In the genomic region with DNA sequence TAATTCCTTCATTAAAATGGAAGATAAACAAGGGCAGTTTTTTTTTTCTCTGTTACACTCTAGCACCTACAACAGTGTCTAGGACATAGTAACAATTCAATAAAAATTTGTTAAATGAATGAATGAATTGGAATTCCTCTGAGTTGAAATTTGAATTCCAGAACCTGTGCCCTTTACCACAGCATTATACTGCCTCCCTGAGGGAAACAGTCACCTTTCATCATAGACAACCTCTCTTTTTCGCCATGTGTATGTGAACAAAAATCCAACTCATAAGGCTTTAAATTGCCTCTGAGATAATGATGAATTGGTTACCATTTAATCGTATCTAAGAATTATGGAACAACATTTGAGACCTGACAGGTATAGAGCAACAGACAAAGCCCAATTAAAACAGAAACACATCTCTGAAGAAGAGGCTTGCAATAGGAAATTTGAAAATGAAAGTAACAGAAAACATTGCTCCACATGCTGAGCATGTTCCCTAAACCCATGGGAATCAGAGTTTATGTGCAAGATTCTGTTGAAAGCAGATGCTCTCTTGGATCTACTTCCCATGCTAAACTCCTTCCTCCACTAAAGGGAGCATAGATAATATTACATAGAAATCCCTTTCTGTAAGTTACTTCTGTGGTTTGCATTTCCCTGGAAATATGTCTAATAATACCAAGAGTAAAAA, we compare ENCODE assay signal across 18 cellular contexts.
DNase-seq lines count a peak whose midpoint lies in the region; ATAC-seq and TF ChIP-seq lines count a peak whose summit lies in the region.
"Had no signal": no experiment of that assay in that cellular context is flagged by ENCODE, and none has a peak within 500 bp of the region (broad histone marks: within the 10 kb centered on the region; RNA-seq: fewer than 3 reads in every experiment).

No MANE protein-coding gene starts in this region.

- H2BK5ac ChIP-seq in IMR-90 (ENCODE audit: low read depth, low read length, poor library complexity, severe bottlenecking): no peak overlapping the region

- H3K4me3 ChIP-seq in IMR-90 (ENCODE audit: insufficient read depth, low read depth, low read length): no peak overlapping the region
- no peak overlapping the region for H3K4me3 ChIP-seq in astrocyte of the cerebellum (ENCODE audit: low read depth, low read length)
- no peak overlapping the region for H3K4me3 ChIP-seq in hepatocyte
- H3K4me3 ChIP-seq in body of pancreas: no peak overlapping the region
- no peak overlapping the region for H3K4me3 ChIP-seq in right lobe of liver
- H3K4me3 ChIP-seq: esophagus muscularis mucosa, HAP-1 had no signal

- no peak overlapping the region for H2AK5ac ChIP-seq in IMR-90 (ENCODE audit: low read depth, low read length)

- POLR2A ChIA-PET in IMR-90 (lab: Charles Lee; ENCODE audit: unreplicated experiment): no interaction called here

- H2AFZ ChIP-seq in IMR-90 (replicated peaks; ENCODE audit: low read length, poor library complexity) (no peak overlapping the region), hepatocyte (no peak overlapping the region)

- no peak overlapping the region for H3K27ac ChIP-seq in IMR-90 (ENCODE audit: insufficient read depth, low read length)
- no peak overlapping the region for H3K27ac ChIP-seq in hepatocyte
- no peak overlapping the region for H3K27ac ChIP-seq in body of pancreas
- no peak overlapping the region for H3K27ac ChIP-seq in right lobe of liver
- H3K27ac ChIP-seq: esophagus muscularis mucosa had no signal

- ATAC-seq in IMR-90 (ENCODE audit: low read depth): no peak
- no peak for ATAC-seq in body of pancreas
- ATAC-seq in right lobe of liver: no peak
- ATAC-seq: left ventricle myocardium superior; naive thymus-derived CD4-positive, alpha-beta T cell had no signal

- H3K79me2 ChIP-seq in hepatocyte: no peaks in the 10 kb centered on the region

- no peak for TF ChIP-seq POLR2A in IMR-90 (IDR thresholded peaks at IDR 0.05; ENCODE audit: low read depth, low read length)
- TF ChIP-seq POLR2A in body of pancreas (IDR thresholded peaks at IDR 0.05): no peak
- TF ChIP-seq POLR2A in right lobe of liver (IDR thresholded peaks at IDR 0.05): no peak

- peak overlapping the region; percentile 56; the same call in 1 of the 2 replicates for H3K4me2 ChIP-seq in IMR-90 (ENCODE audit: low read depth, low read length)
- H3K4me2 ChIP-seq in hepatocyte: peak overlapping the region; percentile 20
- H3K4me2 ChIP-seq: SK-N-SH had no signal

- CTCF ChIA-PET in IMR-90 (lab: Yijun Ruan, JAX): no interaction called here

- no peak overlapping the region for H3K23ac ChIP-seq in IMR-90 (ENCODE audit: low read depth, low read length)

- in situ Hi-C loops in ACHN (cut with HindIII; ENCODE audit: low pct_ligation_motif_present, low pct_unique_long_range_greater_than_20kb, low sequenced_read_pairs) (no loop called here), IMR-90 (cut with MboI; ENCODE audit: low sequenced_read_pairs) (no loop called here), astrocyte of the cerebellum (cut with HindIII; ENCODE audit: low sequenced_read_pairs) (no loop called here)

- H4K5ac ChIP-seq in IMR-90 (ENCODE audit: low read depth, low read length): no peak overlapping the region

- H2BK120ac ChIP-seq in IMR-90 (ENCODE audit: low read depth, low read length): no peak overlapping the region

- no peaks in the 10 kb centered on the region for H3K79me1 ChIP-seq in IMR-90 (ENCODE audit: low read depth in 1 of 2, low read length in 2 of 2)

- no peak overlapping the region for H2BK20ac ChIP-seq in IMR-90 (ENCODE audit: low read depth, low read length)

- H3K4me1 ChIP-seq in IMR-90 (ENCODE audit: control insufficient read depth, insufficient read depth, low read length): no peaks in the 10 kb centered on the region; the same call in 1 of the 2 replicates
- H3K4me1 ChIP-seq in hepatocyte (ENCODE audit: insufficient read depth): no peaks in the 10 kb centered on the region
- H3K4me1 ChIP-seq in body of pancreas: no peaks in the 10 kb centered on the region
- H3K4me1 ChIP-seq in right lobe of liver: no peaks in the 10 kb centered on the region
- H3K4me1 ChIP-seq: esophagus muscularis mucosa, HAP-1 had no signal

- no peaks in the 10 kb centered on the region for H3K9me1 ChIP-seq in IMR-90 (ENCODE audit: insufficient read depth, low read length)

- H2BK15ac ChIP-seq in IMR-90 (ENCODE audit: low read depth, low read length): no peak overlapping the region

- no peak overlapping the region for H4K91ac ChIP-seq in IMR-90 (ENCODE audit: insufficient read depth, low read depth, low read length)

- TF ChIP-seq RAD21 in IMR-90 (IDR thresholded peaks at IDR 0.05; ENCODE audit: low read length): no peak

- WGBS in IMR-90 (ENCODE audit: extremely low coverage in 2 of 2, insufficient read length in 1 of 2), 2 experiments: no CpG with 5 or more reads among the region's 2 CpGs
- 88% methylated on average over 2 of the region's 2 CpGs for WGBS in hepatocyte (ENCODE audit: low lambda C conversion rate, missing lambda C conversion rate)
- 75 to 85% methylated on average over 2 of the region's 2 CpGs for WGBS in body of pancreas, 2 donors
- 60% methylated on average over 2 of the region's 2 CpGs for WGBS in right lobe of liver (ENCODE audit: insufficient coverage, low coverage, low lambda C conversion rate, missing lambda C conversion rate)

- H3K18ac ChIP-seq in IMR-90 (ENCODE audit: low read depth, low read length): no peak overlapping the region

- H4K8ac ChIP-seq in IMR-90 (ENCODE audit: low read depth in 2 of 2, low read length in 2 of 2): no peak overlapping the region

- H3K27me3 ChIP-seq in IMR-90 (ENCODE audit: control insufficient read depth, insufficient read depth, low read length) (no peaks in the 10 kb centered on the region), hepatocyte (no peaks in the 10 kb centered on the region), body of pancreas (no peaks in the 10 kb centered on the region), right lobe of liver (no peaks in the 10 kb centered on the region)
- H3K27me3 ChIP-seq: esophagus muscularis mucosa had no signal

- no peak overlapping the region for H2AK9ac ChIP-seq in IMR-90 (replicated peaks; ENCODE audit: low read depth, low read length, poor library complexity)

- no peak overlapping the region for H3K56ac ChIP-seq in IMR-90 (ENCODE audit: extremely low read depth, insufficient read depth, low read length)

- intact Hi-C loops in IMR-90 (cut with micrococcal nuclease) (loop anchor here (10.0 kb wide), 1 partner anchor 1800 kb away; a partner anchor contains a TSS), body of pancreas (cut with DNase I) (no loop called here), right lobe of liver (cut with DNase I) (no loop called here)

- H4K20me1 ChIP-seq in IMR-90 (ENCODE audit: insufficient read depth, low read length) (no peaks in the 10 kb centered on the region), hepatocyte (ENCODE audit: insufficient read depth, poor library complexity, severe bottlenecking) (no peaks in the 10 kb centered on the region)

- no peak overlapping the region for H3K4ac ChIP-seq in IMR-90 (ENCODE audit: low read depth, low read length)

- H3K36me3 ChIP-seq in IMR-90 (ENCODE audit: control insufficient read depth, insufficient read depth, low read length) (no peaks in the 10 kb centered on the region), hepatocyte (replicated peaks; ENCODE audit: insufficient read depth, low read depth) (no peaks in the 10 kb centered on the region), body of pancreas (replicated peaks in 1 of 2; ENCODE audit: insufficient read depth in 1 of 2, low read depth in 2 of 2) (no peaks in the 10 kb centered on the region), right lobe of liver (no peaks in the 10 kb centered on the region)
- H3K36me3 ChIP-seq: esophagus muscularis mucosa, HAP-1 had no signal

- dilution Hi-C loops in IMR-90 (cut with HindIII; ENCODE audit: low sequenced_read_pairs, unreplicated experiment): no loop called here

- no peaks in the 10 kb centered on the region for H3K9me2 ChIP-seq in hepatocyte (replicated peaks; ENCODE audit: insufficient read depth)
- H3K9me2 ChIP-seq: SK-N-SH had no signal

- 0 out of 2 replicates have a peak, but pooled peaks have one; percentile 7 for TF ChIP-seq CTCF in IMR-90 (conservative IDR thresholded peaks at IDR 0.05; ENCODE audit: low read depth, low read length)
- TF ChIP-seq CTCF in astrocyte of the cerebellum (IDR thresholded peaks at IDR 0.05; ENCODE audit: low read depth, low read length, missing control alignments): peak; percentile 18
- TF ChIP-seq CTCF in hepatocyte (IDR thresholded peaks at IDR 0.05; ENCODE audit: poor library complexity): peak; percentile 20
- TF ChIP-seq CTCF in body of pancreas (IDR thresholded peaks at IDR 0.05): peak in 3 of 7 experiments; percentile 14 to 26 (median 23)
- no peak for TF ChIP-seq CTCF in right lobe of liver (IDR thresholded peaks at IDR 0.05)

- H3K9me3 ChIP-seq in IMR-90 (ENCODE audit: control insufficient read depth, insufficient read depth, low read length) (peaks cover 5% of the 10 kb centered on the region; the same call in 1 of the 2 replicates), hepatocyte (ENCODE audit: low read depth) (no peaks in the 10 kb centered on the region), body of pancreas (no peaks in the 10 kb centered on the region), right lobe of liver (no peaks in the 10 kb centered on the region)
- H3K9me3 ChIP-seq: esophagus muscularis mucosa, HAP-1, SK-N-SH had no signal

- H3K14ac ChIP-seq in IMR-90 (replicated peaks; ENCODE audit: low read depth, low read length): no peak overlapping the region

- H3K9ac ChIP-seq in IMR-90 (ENCODE audit: low read depth, low read length): no peak overlapping the region
- H3K9ac ChIP-seq: SK-N-SH had no signal

- DNase-seq in ACHN: peak; percentile 9
- no peak for DNase-seq in IMR-90
- no peak for DNase-seq in astrocyte of the cerebellum (ENCODE audit: low read depth)
- DNase-seq in hepatocyte (ENCODE audit: low spot score): no peak
- DNase-seq in body of pancreas: no peak
- no peak for DNase-seq in EL
- DNase-seq in right lobe of liver: no peak
- DNase-seq in 8988T: no peak
- DNase-seq: activated CD4-positive, alpha-beta memory T cell treated with anti-CD3 and anti-CD28 coated beads for 36 hours; DMS79; left ventricle myocardium superior; naive thymus-derived CD4-positive, alpha-beta T cell; NCI-H1092 treated with DMSO at 0.1 percent for 48 hours; NCI-H345; retina; SK-N-SH had no signal

- BruUV-seq in IMR-90 (replicated peaks; lab: Mats Ljungman, UMichigan): no TSS peak

TF ChIP-seq in IMR-90, 13 proteins besides CTCF, POLR2A, EP300 and RAD21 (continues in another document):
- TF ChIP-seq, protein P1, sequence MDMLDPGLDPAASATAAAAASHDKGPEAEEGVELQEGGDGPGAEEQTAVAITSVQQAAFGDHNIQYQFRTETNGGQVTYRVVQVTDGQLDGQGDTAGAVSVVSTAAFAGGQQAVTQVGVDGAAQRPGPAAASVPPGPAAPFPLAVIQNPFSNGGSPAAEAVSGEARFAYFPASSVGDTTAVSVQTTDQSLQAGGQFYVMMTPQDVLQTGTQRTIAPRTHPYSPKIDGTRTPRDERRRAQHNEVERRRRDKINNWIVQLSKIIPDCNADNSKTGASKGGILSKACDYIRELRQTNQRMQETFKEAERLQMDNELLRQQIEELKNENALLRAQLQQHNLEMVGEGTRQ (IDR thresholded peaks at IDR 0.05; ENCODE audit: low read depth, low read length): no peak
- TF ChIP-seq RFX5 (IDR thresholded peaks at IDR 0.05; ENCODE audit: low read depth, low read length) (no peak), MXI1 (IDR thresholded peaks at IDR 0.05; ENCODE audit: borderline replicate concordance, low read depth, low read length) (no peak), SMC3 (IDR thresholded peaks at IDR 0.05; ENCODE audit: low read depth, low read length) (no peak)

Comparison
In these comparisons a context has a peak if more than half of its experiments do, and no peak if none do; other contexts are left out.
1. CTCF ChIP-seq: peak in IMR-90 (single experiment), astrocyte of the cerebellum (single experiment) and hepatocyte (single experiment); none in right lobe of liver (0 of 4).